In the genomic region with DNA sequence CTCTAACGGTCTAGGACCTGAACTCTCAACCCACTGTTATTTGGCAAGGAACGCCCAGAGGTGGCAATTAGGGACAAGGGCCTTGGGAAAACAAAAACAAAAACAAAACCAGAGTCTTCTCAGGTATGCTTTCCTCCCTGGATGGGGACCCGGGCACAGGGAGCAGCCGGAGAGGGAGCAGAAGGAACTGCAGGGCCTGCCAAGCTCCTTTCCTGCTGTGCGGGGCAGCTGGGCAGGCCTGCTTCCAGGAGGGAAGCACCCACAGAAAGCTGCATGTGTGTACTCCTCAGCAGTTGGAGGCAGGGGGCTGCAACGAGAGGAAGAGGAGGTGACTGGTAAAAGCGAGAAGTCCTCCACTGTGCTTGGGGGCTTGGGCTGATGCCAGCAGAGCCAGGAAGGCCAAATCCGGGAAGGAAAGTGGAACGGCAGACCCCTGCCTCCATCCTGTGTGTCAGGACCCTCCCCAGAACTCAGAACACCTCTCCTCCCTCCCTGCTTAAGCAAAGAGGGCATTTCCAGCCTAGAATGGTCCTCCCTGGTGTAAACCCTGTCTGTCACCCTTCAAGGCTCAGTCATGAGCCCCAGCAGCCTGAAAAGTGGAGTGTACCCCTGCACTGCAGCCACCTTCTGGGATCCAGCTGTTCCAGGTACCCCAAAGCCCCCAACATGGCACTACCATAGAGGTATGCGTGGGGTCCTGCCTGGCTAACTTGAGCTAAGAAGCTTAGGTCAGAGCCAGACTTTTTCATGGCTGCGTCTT, we compare ENCODE assay signal across 11 cellular contexts. TPM values are rescaled to one million over a fixed set of nuclear protein-coding genes. Genes with fewer than 3 reads are reported as not detected.
A peak's percentile ranks its signal among the peaks of the same experiment; 100 is the strongest.
DNase-seq lines count a peak whose midpoint lies in the region; ATAC-seq, FAIRE-seq and TF ChIP-seq lines count a peak whose summit lies in the region.
"Had no signal": no experiment of that assay in that cellular context is flagged by ENCODE, and none has a peak within 500 bp of the region (broad histone marks: within the 10 kb centered on the region; RNA-seq: fewer than 3 reads in every experiment).

No MANE protein-coding gene starts in this region.

- no peak overlapping the region for H3K27ac Mint-ChIP-seq in astrocyte (ENCODE audit: unreplicated experiment)
- peak overlapping the region; percentile 81 to 91 for H3K27ac Mint-ChIP-seq in natural killer cell

- H3K4me3 Mint-ChIP-seq in astrocyte (ENCODE audit: unreplicated experiment) (no peak overlapping the region), natural killer cell (peak overlapping the region; percentile 35)

- intact Hi-C loops in natural killer cell (cut with micrococcal nuclease): no loop called here

- no peaks in the 10 kb centered on the region for H3K9me3 ChIP-seq in BLaER1 treated with 17β-estradiol and CSF1 and Interleukin-3, amounts not matched to agents 10 nM and 100 nM (replicated peaks in 1 of 11)
- no peaks in the 10 kb centered on the region for H3K9me3 ChIP-seq in astrocyte (ENCODE audit: insufficient read depth, low read depth, low read length)

- peak overlapping the region; percentile 76 to 93 (median 83) for H3K4me2 ChIP-seq in BLaER1 treated with 17β-estradiol and CSF1 and Interleukin-3, amounts not matched to agents 10 nM and 100 nM
- no peak overlapping the region for H3K4me2 ChIP-seq in astrocyte (ENCODE audit: low read length)

- H3K36me3 Mint-ChIP-seq in astrocyte (ENCODE audit: low read depth, unreplicated experiment) (peaks cover 15% of the 10 kb centered on the region), natural killer cell (no peaks in the 10 kb centered on the region)

- H3K4me1 Mint-ChIP-seq in astrocyte (ENCODE audit: low read depth, unreplicated experiment) (no peaks in the 10 kb centered on the region), natural killer cell (peaks cover 14 to 17% of the 10 kb centered on the region in 2 donors)

- H3K4me1 ChIP-seq in BLaER1 treated with 17β-estradiol and CSF1 and Interleukin-3, amounts not matched to agents 10 nM and 100 nM: peaks cover 34 to 61% (median 52%) of the 10 kb centered on the region in 10 experiments
- peaks cover 3% of the 10 kb centered on the region for H3K4me1 ChIP-seq in astrocyte (ENCODE audit: insufficient read depth, low read length)

- H3K27me3 ChIP-seq in BLaER1 treated with 17β-estradiol and CSF1 and Interleukin-3, amounts not matched to agents 10 nM and 100 nM: no peaks in the 10 kb centered on the region
- H3K27me3 ChIP-seq in astrocyte (ENCODE audit: insufficient read depth, low read length): no peaks in the 10 kb centered on the region

- no peak for TF ChIP-seq CTCF in astrocyte (IDR thresholded peaks at IDR 0.05; ENCODE audit: insufficient read depth, low read depth, low read length)
- no peak for TF ChIP-seq CTCF in natural killer cell (IDR thresholded peaks at IDR 0.05)

- H3K9ac ChIP-seq in BLaER1 treated with 17β-estradiol and CSF1 and Interleukin-3, amounts not matched to agents 10 nM and 100 nM: peak overlapping the region in 7 of 11 experiments; percentile 31 to 54 (median 48); a peak in 13 of 22 replicates
- H3K9ac ChIP-seq in astrocyte (ENCODE audit: low read length): no peak overlapping the region

- ATAC-seq in GM21528 (IDR thresholded peaks at IDR 0.05; ENCODE audit: low FRiP score, unreplicated experiment): peak; percentile 19
- peak; percentile 33 to 51 (median 42) for ATAC-seq in natural killer cell

- no peaks in the 10 kb centered on the region for H4K20me1 ChIP-seq in BLaER1 treated with 17β-estradiol and CSF1 and Interleukin-3, amounts not matched to agents 10 nM and 100 nM
- no peaks in the 10 kb centered on the region for H4K20me1 ChIP-seq in astrocyte (ENCODE audit: insufficient read depth, low read length)

- H3K36me3 ChIP-seq in BLaER1 treated with 17β-estradiol and CSF1 and Interleukin-3, amounts not matched to agents 10 nM and 100 nM: peaks cover 19 to 42% (median 25%) of the 10 kb centered on the region in 11 experiments; a peak in 21 of 22 replicates
- no peaks in the 10 kb centered on the region for H3K36me3 ChIP-seq in astrocyte (ENCODE audit: insufficient read depth, low read length)

- H3K9me3 Mint-ChIP-seq in astrocyte (ENCODE audit: unreplicated experiment): no peaks in the 10 kb centered on the region
- H3K9me3 Mint-ChIP-seq in natural killer cell: no peaks in the 10 kb centered on the region

- no peak for FAIRE-seq in astrocyte (lab: Jason Lieb, UNC)
- FAIRE-seq: HTR-8/SVneo had no signal

- H3K4me3 ChIP-seq in BLaER1 treated with 17β-estradiol and CSF1 and Interleukin-3, amounts not matched to agents 10 nM and 100 nM: no peak overlapping the region; a peak in 1 of 20 replicates
- no peak overlapping the region for H3K4me3 ChIP-seq in astrocyte (ENCODE audit: insufficient read depth, low read depth, low read length)

- peak overlapping the region in 10 of 11 experiments; percentile 30 to 79 (median 71); a peak in 20 of 22 replicates for H3K27ac ChIP-seq in BLaER1 treated with 17β-estradiol and CSF1 and Interleukin-3, amounts not matched to agents 10 nM and 100 nM
- H3K27ac ChIP-seq in astrocyte (ENCODE audit: low read depth, low read length): no peak overlapping the region

- DNase-seq in astrocyte (ENCODE audit: low read depth) (no peak), natural killer cell (no peak), DMS53 treated with DMSO at 0.1 percent for 48 hours (lab: John Stamatoyannopoulos, UW; ENCODE audit: unreplicated experiment) (no peak), occipital lobe (lab: John Stamatoyannopoulos, UW) (no peak), HuH-7 (ENCODE audit: low spot score) (no peak), NCI-H1048 (lab: John Stamatoyannopoulos, UW) (no peak)
- DNase-seq: cortex of kidney, NCI-H2029 had no signal

- peak overlapping the region; percentile 47 for H2AFZ ChIP-seq in astrocyte (ENCODE audit: low read depth, low read length)

- H3K79me2 ChIP-seq in astrocyte (ENCODE audit: insufficient read depth, low read length): no peaks in the 10 kb centered on the region

- H3K27me3 Mint-ChIP-seq in astrocyte (ENCODE audit: low read depth, unreplicated experiment): peaks cover 4% of the 10 kb centered on the region
- H3K27me3 Mint-ChIP-seq in natural killer cell (ENCODE audit: low read depth in 2 of 2): no peaks in the 10 kb centered on the region

RNA-seq across cellular contexts. Expression of gene DNMT3A, which starts 56.3 kb away (rescaled TPM):
- total RNA-seq in astrocyte: 51.4 and 58.1 TPM in 2 replicates
- 10 to 100 TPM; 36.3 to 60.7 (median 45.2) TPM for total RNA-seq in natural killer cell
- total RNA-seq in occipital lobe: 53.3 TPM
